ENCODE assay signal across 13 cellular contexts in genomic region chr1:242242983-242243382, GRCh38.
A peak's percentile ranks its signal among the peaks of the same experiment; 100 is the strongest.
DNase-seq lines count a peak whose midpoint lies in the region; ATAC-seq, FAIRE-seq and TF ChIP-seq lines count a peak whose summit lies in the region.
"Had no signal": no experiment of that assay in that cellular context is flagged by ENCODE, and none has a peak within 500 bp of the region (broad histone marks: within the 10 kb centered on the region; RNA-seq: fewer than 3 reads in every experiment).

No MANE protein-coding gene starts in this region.

- TF ChIP-seq RAD21 in A549 (conservative IDR thresholded peaks at IDR 0.05 in 1 of 2, IDR thresholded peaks at IDR 0.05 in 1 of 2): no peak

- H3K9me3 Mint-ChIP-seq in activated CD8-positive, alpha-beta T cell treated with anti-CD3 and anti-CD28 coated beads, Interleukin-2, amount 10 ng/mL, durations not matched to agents 7 days and 5 days (ENCODE audit: insufficient read depth): no peaks in the 10 kb centered on the region

- H3K4me3 ChIP-seq in A549 (no peak overlapping the region), pancreas (no peak overlapping the region)
- H3K4me3 ChIP-seq: PC-9, tibial artery had no signal

- H3K4me3 Mint-ChIP-seq in activated CD8-positive, alpha-beta T cell treated with anti-CD3 and anti-CD28 coated beads, Interleukin-2, amount 10 ng/mL, durations not matched to agents 7 days and 5 days: no peak overlapping the region
- H3K4me3 Mint-ChIP-seq: T-helper 17 cell had no signal

- H3K9me3 ChIP-seq in A549 (no peaks in the 10 kb centered on the region), pancreas (no peaks in the 10 kb centered on the region)
- H3K9me3 ChIP-seq: tibial artery had no signal

- no peak for TF ChIP-seq POLR2A in A549 (IDR thresholded peaks at IDR 0.05; ENCODE audit: low read length)
- TF ChIP-seq POLR2A in GM12891 (IDR thresholded peaks at IDR 0.05; ENCODE audit: low read depth, low read length): no peak

- ATAC-seq in A549 (no peak), GM21723 (IDR thresholded peaks at IDR 0.05; ENCODE audit: unreplicated experiment) (peak; percentile 19), pancreas (no peak)
- ATAC-seq in activated CD8-positive, alpha-beta T cell treated with anti-CD3 and anti-CD28 coated beads, Interleukin-2, amount 10 ng/mL, durations not matched to agents 7 days and 5 days: no peak
- ATAC-seq: T-helper 17 cell had no signal

- DNase-seq in A549 (ENCODE audit: low read depth in 1 of 2, low spot score in 1 of 2): no peak
- peak; percentile 95 for DNase-seq in NCI-H1694 (lab: John Stamatoyannopoulos, UW)
- no peak for DNase-seq in GM12891 (ENCODE audit: insufficient read length, low spot score)
- DNase-seq in activated effector memory CD4-positive, alpha-beta T cell treated with anti-CD3 and anti-CD28 coated beads, Interleukin-2, amount 50 U/mL, for 16 hours: no peak
- no peak for DNase-seq in pancreas
- no peak for DNase-seq in activated CD8-positive, alpha-beta T cell treated with anti-CD3 and anti-CD28 coated beads, Interleukin-2, amount 10 ng/mL, durations not matched to agents 7 days and 5 days
- DNase-seq: activated naive CD4-positive, alpha-beta T cell; NCI-H187; PC-9; T-helper 17 cell; tibial artery had no signal

- no peaks in the 10 kb centered on the region for H3K36me3 Mint-ChIP-seq in activated CD8-positive, alpha-beta T cell treated with anti-CD3 and anti-CD28 coated beads, Interleukin-2, amount 10 ng/mL, durations not matched to agents 7 days and 5 days (ENCODE audit: low read depth)

- intact Hi-C loops in pancreas (cut with DNase I): no loop called here

- CTCF ChIA-PET in A549 (lab: Yijun Ruan, JAX): no interaction called here
- CTCF ChIA-PET in activated CD8-positive, alpha-beta T cell treated with anti-CD3 and anti-CD28 coated beads, Interleukin-2, amount 10 ng/mL, durations not matched to agents 7 days and 5 days (lab: Charles Lee): no interaction called here

- H3K4me1 ChIP-seq in A549 (peaks cover 42% of the 10 kb centered on the region), pancreas (no peaks in the 10 kb centered on the region)
- H3K4me1 ChIP-seq: tibial artery had no signal

- peak; percentile 46 for FAIRE-seq in A549 (lab: Jason Lieb, UNC)
- no peak for FAIRE-seq in GM12891 (lab: Jason Lieb, UNC)
- no peak for FAIRE-seq in pancreas (lab: Jason Lieb, UNC)

- H3K27ac Mint-ChIP-seq in activated CD8-positive, alpha-beta T cell treated with anti-CD3 and anti-CD28 coated beads, Interleukin-2, amount 10 ng/mL, durations not matched to agents 7 days and 5 days: no peak overlapping the region
- H3K27ac Mint-ChIP-seq: T-helper 17 cell had no signal

- H3K27ac ChIP-seq in A549 (peak overlapping the region in 1 of 2 experiments; percentile 74; a peak in 3 of 6 replicates), layer of hippocampus (ENCODE audit: low read depth, low read length) (peak overlapping the region; percentile 55), pancreas (no peak overlapping the region)
- H3K27ac ChIP-seq: PC-9, tibial artery had no signal

- no peak overlapping the region for H3K4me2 ChIP-seq in A549
- H3K4me2 ChIP-seq: PC-9 had no signal

- POLR2A ChIA-PET in A549 (lab: Yijun Ruan, JAX): no interaction called here
- POLR2A ChIA-PET in activated CD8-positive, alpha-beta T cell treated with anti-CD3 and anti-CD28 coated beads, Interleukin-2, amount 10 ng/mL, durations not matched to agents 7 days and 5 days (lab: Charles Lee): no interaction called here

- no peaks in the 10 kb centered on the region for H3K36me3 ChIP-seq in pancreas
- H3K36me3 ChIP-seq: tibial artery had no signal

- TF ChIP-seq EP300 in A549 (IDR thresholded peaks at IDR 0.05): no peak

- H3K27me3 ChIP-seq in layer of hippocampus (ENCODE audit: control insufficient read depth, insufficient read depth, low read length): no peaks in the 10 kb centered on the region
- H3K27me3 ChIP-seq in pancreas: no peaks in the 10 kb centered on the region
- H3K27me3 ChIP-seq: tibial artery had no signal

- 96% methylated on average over 6 of the region's 6 CpGs for WGBS in A549 (ENCODE audit: missing lambda C conversion rate)
- 74 to 78% methylated on average over 6 of the region's 6 CpGs for WGBS in pancreas, 2 donors

- no peak for TF ChIP-seq CTCF in A549 (IDR thresholded peaks at IDR 0.05)
- TF ChIP-seq CTCF in pancreas (IDR thresholded peaks at IDR 0.05): no peak

- no peaks in the 10 kb centered on the region for H3K27me3 Mint-ChIP-seq in activated CD8-positive, alpha-beta T cell treated with anti-CD3 and anti-CD28 coated beads, Interleukin-2, amount 10 ng/mL, durations not matched to agents 7 days and 5 days (ENCODE audit: low read depth)
- H3K27me3 Mint-ChIP-seq: T-helper 17 cell had no signal

- no peaks in the 10 kb centered on the region for H3K4me1 Mint-ChIP-seq in activated CD8-positive, alpha-beta T cell treated with anti-CD3 and anti-CD28 coated beads, Interleukin-2, amount 10 ng/mL, durations not matched to agents 7 days and 5 days (ENCODE audit: low read depth)

TF ChIP-seq in A549, 52 proteins besides CTCF, POLR2A, EP300 and RAD21 (continues in another document):
- no peak for TF ChIP-seq NFE2L2 (conservative IDR thresholded peaks at IDR 0.05; ENCODE audit: low read length)
- no peak for TF ChIP-seq JUN (IDR thresholded peaks at IDR 0.05)
- no peak for TF ChIP-seq HOXA7 (CRISPR knock-in tag; IDR thresholded peaks at IDR 0.05)
- TF ChIP-seq FOSB (CRISPR knock-in tag; IDR thresholded peaks at IDR 0.05): no peak
- no peak for TF ChIP-seq BHLHE40 (IDR thresholded peaks at IDR 0.05; ENCODE audit: low read depth, low read length)
- TF ChIP-seq RFX5 (IDR thresholded peaks at IDR 0.05): no peak
- TF ChIP-seq CHD2 (IDR thresholded peaks at IDR 0.05; ENCODE audit: low read length, partially characterized antibody): no peak
- no peak for TF ChIP-seq REST (IDR thresholded peaks at IDR 0.05)

TF ChIP-seq in GM12891, 5 proteins besides CTCF, POLR2A, EP300 and RAD21:
- TF ChIP-seq TAF1 (IDR thresholded peaks at IDR 0.05; ENCODE audit: low read depth, low read length) (no peak), SPI1 (IDR thresholded peaks at IDR 0.05; ENCODE audit: low read depth, low read length) (no peak), POLR2AphosphoS5 (IDR thresholded peaks at IDR 0.05; ENCODE audit: low read depth, low read length) (no peak), POU2F2 (IDR thresholded peaks at IDR 0.05; ENCODE audit: low read depth, low read length) (no peak), PAX5 (IDR thresholded peaks at IDR 0.05; ENCODE audit: insufficient read depth, low read length, severe bottlenecking) (no peak)
TF ChIP-seq in GM12891: peak in this region for 0.
